In genomic region chr9:94156549-94157407, GRCh38 we compare ENCODE assay signal across 9 cellular contexts.
A peak's percentile ranks its signal among the peaks of the same experiment; 100 is the strongest.
DNase-seq lines count a peak whose midpoint lies in the region; ATAC-seq and TF ChIP-seq lines count a peak whose summit lies in the region.
"Had no signal": no experiment of that assay in that cellular context is flagged by ENCODE, and none has a peak within 500 bp of the region (broad histone marks: within the 10 kb centered on the region; RNA-seq: fewer than 3 reads in every experiment).

No MANE protein-coding gene starts in this region.

- peak; percentile 79 for DNase-seq in GDM1 (lab: John Stamatoyannopoulos, UW)
- peak in 1 of 3 donors; percentile 68 for DNase-seq in Peyer's patch
- DNase-seq in foreskin fibroblast = peak; percentile 55 to 74
- DNase-seq in stimulated activated CD4-positive, alpha-beta T cell treated with anti-CD3 and anti-CD28 coated beads, Interleukin-4, amount 100 ng/mL, for 4 hours = no peak
- DNase-seq in GM10266 (ENCODE audit: extremely low spot score) = no peak

- H3K4me1 ChIP-seq in Peyer's patch = peaks cover 0 to 12% (median 6%) of the 10 kb centered on the region in 4 donors
- H3K4me1 ChIP-seq in rectal smooth muscle tissue (ENCODE audit: control insufficient read depth, insufficient read depth, low read length) = peaks cover 11% of the 10 kb centered on the region

- no peak overlapping the region for H3K9ac ChIP-seq in rectal smooth muscle tissue (ENCODE audit: low read length)

- H3K9me3 ChIP-seq in Peyer's patch = no peaks in the 10 kb centered on the region

- TF ChIP-seq CTCF in Peyer's patch (IDR thresholded peaks at IDR 0.05) = no peak
- TF ChIP-seq CTCF in foreskin fibroblast (IDR thresholded peaks at IDR 0.05; ENCODE audit: low read depth, low read length) = no peak
- no peak for TF ChIP-seq CTCF in GM10266 (IDR thresholded peaks at IDR 0.05; ENCODE audit: control insufficient read depth, insufficient read depth, low read depth, missing control alignments)

- no peak for TF ChIP-seq POLR2A in Peyer's patch (IDR thresholded peaks at IDR 0.05)

- H3K36me3 ChIP-seq in Peyer's patch (no peaks in the 10 kb centered on the region), rectal smooth muscle tissue (ENCODE audit: control insufficient read depth, insufficient read depth, low read length) (no peaks in the 10 kb centered on the region)
- H3K36me3 ChIP-seq: cardiac muscle cell had no signal

- H3K27ac ChIP-seq in Peyer's patch (peak overlapping the region in 3 of 4 donors; percentile 8 to 27 (median 25)), rectal smooth muscle tissue (ENCODE audit: low read depth, low read length) (peak overlapping the region; percentile 33)
- H3K27ac ChIP-seq: cardiac muscle cell had no signal

- H3K4me3 ChIP-seq in Peyer's patch (no peak overlapping the region), foreskin fibroblast (ENCODE audit: low read depth in 1 of 2, low read length in 2 of 2) (no peak overlapping the region), rectal smooth muscle tissue (ENCODE audit: low read length) (no peak overlapping the region)
- H3K4me3 ChIP-seq: cardiac muscle cell had no signal

- H3K27me3 ChIP-seq in Peyer's patch (no peaks in the 10 kb centered on the region), rectal smooth muscle tissue (ENCODE audit: control insufficient read depth, insufficient read depth, low read length) (no peaks in the 10 kb centered on the region)
- H3K27me3 ChIP-seq: cardiac muscle cell had no signal

- ATAC-seq in HG03108 (IDR thresholded peaks at IDR 0.05; ENCODE audit: unreplicated experiment) (no peak), HG03139 (IDR thresholded peaks at IDR 0.05; ENCODE audit: unreplicated experiment) (no peak)

Comparison
In these comparisons a context has a peak if more than half of its experiments do, and no peak if none do; other contexts are left out.
1. DNase-seq: peak in GDM1 (single experiment) and foreskin fibroblast (2 of 2); none in stimulated activated CD4-positive, alpha-beta T cell treated with anti-CD3 and anti-CD28 coated beads, Interleukin-4, amount 100 ng/mL, for 4 hours (0 of 2) and GM10266 (single experiment).